ENCODE assay signal across 19 cellular contexts in genomic region chr10:1293636-1294440, GRCh38.
DNase-seq lines count a peak whose midpoint lies in the region; ATAC-seq and TF ChIP-seq lines count a peak whose summit lies in the region.
"Had no signal": no experiment of that assay in that cellular context is flagged by ENCODE, and none has a peak within 500 bp of the region (broad histone marks: within the 10 kb centered on the region; RNA-seq: fewer than 3 reads in every experiment).

No MANE protein-coding gene starts in this region.

- H3K79me2 ChIP-seq in neural cell (replicated peaks; ENCODE audit: insufficient read depth, low read length) = no peaks in the 10 kb centered on the region

- H2AFZ ChIP-seq in neural cell (ENCODE audit: low read depth, low read length) = no peak overlapping the region

- ATAC-seq in activated CD4-positive, CD25-positive, alpha-beta regulatory T cell treated with anti-CD3 and anti-CD28 coated beads, Interleukin-2, amount 50 U/mL, for 24 hours = no peak
- no peak for ATAC-seq in natural killer cell treated with Interleukin-12 subunit alpha and Interleukin-12 subunit beta and Interleukin-15 and Interleukin-18, amount 100 ng/mL, for 72 hours
- no peak for ATAC-seq in GM18511 (IDR thresholded peaks at IDR 0.05; ENCODE audit: unreplicated experiment)
- ATAC-seq: A549; activated CD8-positive, alpha-beta memory T cell treated with anti-CD3 and anti-CD28 coated beads, Interleukin-2, amount 10 ng/mL, durations not matched to agents 7 days and 5 days; HCT116; stimulated activated memory B cell treated with anti-CD40 and anti-IgM and Interleukin-4, amounts not matched to agents 10 μg/mL and 1 μg/mL and 100 μg/mL, for 72 hours had no signal

- H3F3A ChIP-seq in neural cell (ENCODE audit: insufficient read depth, low read length, poor library complexity, severe bottlenecking) = no peaks in the 10 kb centered on the region

- no peaks in the 10 kb centered on the region for H3K36me3 Mint-ChIP-seq in natural killer cell treated with Interleukin-12 subunit alpha and Interleukin-12 subunit beta and Interleukin-15 and Interleukin-18, amount 100 ng/mL, for 72 hours
- H3K36me3 Mint-ChIP-seq: activated CD8-positive, alpha-beta memory T cell treated with anti-CD3 and anti-CD28 coated beads, Interleukin-2, amount 10 ng/mL, durations not matched to agents 7 days and 5 days; CD8-positive, alpha-beta memory T cell; stimulated activated memory B cell treated with anti-CD40 and anti-IgM and Interleukin-4, amounts not matched to agents 10 μg/mL and 1 μg/mL and 100 μg/mL, for 72 hours had no signal

- H3K4me1 ChIP-seq in uterus = no peaks in the 10 kb centered on the region
- H3K4me1 ChIP-seq in spleen = no peaks in the 10 kb centered on the region
- H3K4me1 ChIP-seq: A549 had no signal

- H3K4me3 Mint-ChIP-seq in natural killer cell treated with Interleukin-12 subunit alpha and Interleukin-12 subunit beta and Interleukin-15 and Interleukin-18, amount 100 ng/mL, for 72 hours = no peak overlapping the region
- H3K4me3 Mint-ChIP-seq: activated CD8-positive, alpha-beta memory T cell treated with anti-CD3 and anti-CD28 coated beads, Interleukin-2, amount 10 ng/mL, durations not matched to agents 7 days and 5 days; CD8-positive, alpha-beta memory T cell; stimulated activated memory B cell treated with anti-CD40 and anti-IgM and Interleukin-4, amounts not matched to agents 10 μg/mL and 1 μg/mL and 100 μg/mL, for 72 hours had no signal

- peaks cover 0 to 2% of the 10 kb centered on the region in 2 donors for H3K4me1 Mint-ChIP-seq in natural killer cell treated with Interleukin-12 subunit alpha and Interleukin-12 subunit beta and Interleukin-15 and Interleukin-18, amount 100 ng/mL, for 72 hours (ENCODE audit: low read depth in 2 of 2)
- H3K4me1 Mint-ChIP-seq: activated CD8-positive, alpha-beta memory T cell treated with anti-CD3 and anti-CD28 coated beads, Interleukin-2, amount 10 ng/mL, durations not matched to agents 7 days and 5 days; stimulated activated memory B cell treated with anti-CD40 and anti-IgM and Interleukin-4, amounts not matched to agents 10 μg/mL and 1 μg/mL and 100 μg/mL, for 72 hours had no signal

- H3K9me2 ChIP-seq in neural cell (ENCODE audit: insufficient read depth, low read length) = no peaks in the 10 kb centered on the region

- TF ChIP-seq RAD21 in neural cell (conservative IDR thresholded peaks at IDR 0.05) = no peak

- no peak overlapping the region for H3K4me2 ChIP-seq in neural cell (ENCODE audit: low read length)
- H3K4me2 ChIP-seq: A549 had no signal

- no peaks in the 10 kb centered on the region for H4K20me1 ChIP-seq in neural cell (ENCODE audit: insufficient read depth)

- H3K4me3 ChIP-seq in neural cell (ENCODE audit: low read length) (no peak overlapping the region), uterus (no peak overlapping the region), spleen (no peak overlapping the region)
- H3K4me3 ChIP-seq: A549, coronary artery, skin epidermis, upper lobe of left lung had no signal

- H3K27me3 Mint-ChIP-seq in natural killer cell treated with Interleukin-12 subunit alpha and Interleukin-12 subunit beta and Interleukin-15 and Interleukin-18, amount 100 ng/mL, for 72 hours = peaks cover 9 to 15% of the 10 kb centered on the region in 2 donors

- TF ChIP-seq EP300 in neural cell (conservative IDR thresholded peaks at IDR 0.05; ENCODE audit: poor library complexity, severe bottlenecking) = no peak

- H3K27ac ChIP-seq in neural cell (ENCODE audit: low read length) (no peak overlapping the region), uterus (peak overlapping the region; percentile 51 to 61), spleen (no peak overlapping the region)
- H3K27ac ChIP-seq: A549, coronary artery, neutrophil, skin epidermis, upper lobe of left lung had no signal

- H3K36me3 ChIP-seq in neural cell (ENCODE audit: insufficient read depth, low read length) (no peaks in the 10 kb centered on the region), uterus (no peaks in the 10 kb centered on the region), spleen (no peaks in the 10 kb centered on the region)
- H3K36me3 ChIP-seq: neutrophil, upper lobe of left lung had no signal

- no peaks in the 10 kb centered on the region for H3K27me3 ChIP-seq in neural cell (ENCODE audit: insufficient read depth, low read depth, low read length)
- H3K27me3 ChIP-seq in uterus = no peaks in the 10 kb centered on the region
- peaks cover 0 to 30% (median 0%) of the 10 kb centered on the region in 7 donors for H3K27me3 ChIP-seq in spleen (replicated peaks in 1 of 7)

- TF ChIP-seq POLR2A in uterus (IDR thresholded peaks at IDR 0.05) (no peak), spleen (IDR thresholded peaks at IDR 0.05) (no peak)

- H3K9me3 Mint-ChIP-seq in natural killer cell treated with Interleukin-12 subunit alpha and Interleukin-12 subunit beta and Interleukin-15 and Interleukin-18, amount 100 ng/mL, for 72 hours = no peaks in the 10 kb centered on the region
- H3K9me3 Mint-ChIP-seq: CD8-positive, alpha-beta memory T cell; stimulated activated memory B cell treated with anti-CD40 and anti-IgM and Interleukin-4, amounts not matched to agents 10 μg/mL and 1 μg/mL and 100 μg/mL, for 72 hours had no signal

- 51 to 59% (median 53%) methylated on average over 10 of the region's 10 CpGs for WGBS in spleen, 5 donors

- H3K9me3 ChIP-seq in neural cell (ENCODE audit: low read length) = no peaks in the 10 kb centered on the region
- no peaks in the 10 kb centered on the region for H3K9me3 ChIP-seq in uterus
- no peaks in the 10 kb centered on the region for H3K9me3 ChIP-seq in spleen
- H3K9me3 ChIP-seq: A549, neutrophil, upper lobe of left lung had no signal

- H3K27ac Mint-ChIP-seq in natural killer cell treated with Interleukin-12 subunit alpha and Interleukin-12 subunit beta and Interleukin-15 and Interleukin-18, amount 100 ng/mL, for 72 hours = no peak overlapping the region
- H3K27ac Mint-ChIP-seq: activated CD8-positive, alpha-beta memory T cell treated with anti-CD3 and anti-CD28 coated beads, Interleukin-2, amount 10 ng/mL, durations not matched to agents 7 days and 5 days; CD8-positive, alpha-beta memory T cell; stimulated activated memory B cell treated with anti-CD40 and anti-IgM and Interleukin-4, amounts not matched to agents 10 μg/mL and 1 μg/mL and 100 μg/mL, for 72 hours had no signal

- intact Hi-C loops in uterus (cut with DNase I; ENCODE audit: low total_unique reads) (no loop called here), spleen (cut with DNase I; ENCODE audit: low total_unique reads) (no loop called here)

- H3K9ac ChIP-seq in neural cell (ENCODE audit: low read length) = peak overlapping the region; percentile 6

- TF ChIP-seq CTCF in neural cell (IDR thresholded peaks at IDR 0.05; ENCODE audit: poor library complexity, severe bottlenecking) = no peak
- TF ChIP-seq CTCF in uterus (IDR thresholded peaks at IDR 0.05) = no peak
- TF ChIP-seq CTCF in spleen (IDR thresholded peaks at IDR 0.05 in 8 of 11, conservative IDR thresholded peaks at IDR 0.05 in 3 of 11) = no peak

- peak; percentile 8 for DNase-seq in activated CD4-positive, CD25-positive, alpha-beta regulatory T cell treated with anti-CD3 and anti-CD28 coated beads, Interleukin-2, amount 50 U/mL, for 72 hours
- DNase-seq in globus pallidus (ENCODE audit: low spot score) = peak; percentile 83
- no peak for DNase-seq in uterus
- no peak for DNase-seq in natural killer cell treated with Interleukin-12 subunit alpha and Interleukin-12 subunit beta and Interleukin-15 and Interleukin-18, amount 100 ng/mL, for 72 hours (ENCODE audit: low spot score)
- no peak for DNase-seq in spleen
- DNase-seq: activated CD4-positive, CD25-positive, alpha-beta regulatory T cell; activated CD8-positive, alpha-beta memory T cell treated with anti-CD3 and anti-CD28 coated beads, Interleukin-2, amount 10 ng/mL, durations not matched to agents 7 days and 5 days; activated gamma-delta T cell treated with Interleukin-2 at 50 U/mL for 16 hours; CD8-positive, alpha-beta memory T cell; upper lobe of left lung had no signal

TF ChIP-seq in neural cell, 6 proteins besides CTCF, POLR2A, EP300 and RAD21:
- TF ChIP-seq EZH2 (IDR thresholded peaks at IDR 0.05; ENCODE audit: borderline replicate concordance, insufficient read depth, low read length, poor library complexity, severe bottlenecking) (no peak), SMC3 (conservative IDR thresholded peaks at IDR 0.05; ENCODE audit: poor library complexity) (no peak), REST (IDR thresholded peaks at IDR 0.05; ENCODE audit: borderline replicate concordance) (no peak), POLR2AphosphoS5 (IDR thresholded peaks at IDR 0.05) (no peak), MXI1 (conservative IDR thresholded peaks at IDR 0.05; ENCODE audit: poor library complexity, severe bottlenecking) (no peak), TAF1 (IDR thresholded peaks at IDR 0.05; ENCODE audit: low read depth) (no peak)

Comparison
In these comparisons a context has a peak if more than half of its experiments do, and no peak if none do; other contexts are left out.
1. DNase-seq: peak in activated CD4-positive, CD25-positive, alpha-beta regulatory T cell treated with anti-CD3 and anti-CD28 coated beads, Interleukin-2, amount 50 U/mL, for 72 hours (single experiment) and globus pallidus (single experiment); none in uterus (0 of 2), natural killer cell treated with Interleukin-12 subunit alpha and Interleukin-12 subunit beta and Interleukin-15 and Interleukin-18, amount 100 ng/mL, for 72 hours (single experiment) and spleen (single experiment).
2. H3K27ac ChIP-seq: peak in uterus (2 of 2); none in neural cell (single experiment) and spleen (0 of 8).